ENCODE assay signal across 23 cellular contexts in genomic region chr19:23525265-23525862, GRCh38.
"Had no signal": no experiment of that assay in that cellular context is flagged by ENCODE, and none has a peak within 500 bp of the region (broad histone marks: within the 10 kb centered on the region; RNA-seq: fewer than 3 reads in every experiment).

No MANE protein-coding gene starts in this region.

- H3K36me3 Mint-ChIP-seq: brain, natural killer cell had no signal

- H3K4me1 ChIP-seq: esophagus squamous epithelium, gastroesophageal sphincter, lower lobe of right lung, sigmoid colon, testis, upper lobe of left lung had no signal

- ATAC-seq: activated CD8-positive, alpha-beta T cell treated with anti-CD3 and anti-CD28 coated beads, Interleukin-2, amount 10 ng/mL, durations not matched to agents 7 days and 5 days; activated naive CD4-positive, alpha-beta T cell treated with anti-CD3 and anti-CD28 coated beads, Interleukin-2, amount 50 U/mL, for 72 hours; effector memory CD8-positive, alpha-beta T cell; gastroesophageal sphincter; lower lobe of right lung; natural killer cell; T-helper 17 cell had no signal

- H3K4me3 ChIP-seq: esophagus squamous epithelium, gastroesophageal sphincter, lower lobe of right lung, sigmoid colon, testis, upper lobe of left lung had no signal

- H3K27ac Mint-ChIP-seq: activated CD4-positive, alpha-beta T cell treated with anti-CD3 and anti-CD28 coated beads, Interleukin-2, amount 10 ng/mL, durations not matched to agents 7 days and 5 days; activated CD8-positive, alpha-beta T cell treated with anti-CD3 and anti-CD28 coated beads, Interleukin-2, amount 10 ng/mL, durations not matched to agents 7 days and 5 days; activated naive CD4-positive, alpha-beta T cell treated with anti-CD3 and anti-CD28 coated beads, Interleukin-2, amount 50 U/mL, for 72 hours; brain; effector memory CD8-positive, alpha-beta T cell; natural killer cell; T-helper 17 cell had no signal

- H3K27me3 Mint-ChIP-seq: activated CD4-positive, alpha-beta T cell treated with anti-CD3 and anti-CD28 coated beads, Interleukin-2, amount 10 ng/mL, durations not matched to agents 7 days and 5 days; brain; effector memory CD8-positive, alpha-beta T cell; T-helper 17 cell had no signal

- H3K9me3 ChIP-seq: lower lobe of right lung, sigmoid colon, testis had no signal

- H3K27me3 ChIP-seq: esophagus squamous epithelium, gastroesophageal sphincter, sigmoid colon, testis, upper lobe of left lung had no signal

- H3K27ac ChIP-seq: esophagus squamous epithelium, gastroesophageal sphincter, lower lobe of right lung, sigmoid colon, testis, upper lobe of left lung had no signal

- H3K36me3 ChIP-seq: esophagus squamous epithelium, gastroesophageal sphincter, lower lobe of right lung, sigmoid colon, upper lobe of left lung had no signal

- H3K4me3 Mint-ChIP-seq: activated CD4-positive, alpha-beta T cell treated with anti-CD3 and anti-CD28 coated beads, Interleukin-2, amount 10 ng/mL, durations not matched to agents 7 days and 5 days; activated CD8-positive, alpha-beta T cell treated with anti-CD3 and anti-CD28 coated beads, Interleukin-2, amount 10 ng/mL, durations not matched to agents 7 days and 5 days; brain; effector memory CD8-positive, alpha-beta T cell; natural killer cell; T-helper 17 cell had no signal

- DNase-seq: activated CD4-positive, alpha-beta T cell treated with anti-CD3 and anti-CD28 coated beads, Interleukin-2, amount 10 ng/mL, durations not matched to agents 7 days and 5 days; activated CD8-positive, alpha-beta T cell treated with anti-CD3 and anti-CD28 coated beads, Interleukin-2, amount 10 ng/mL, durations not matched to agents 7 days and 5 days; activated gamma-delta T cell treated with Interleukin-2 at 50 U/mL for 16 hours; activated T-cell treated with anti-CD3 and anti-CD28 coated beads, Interleukin-2, amount 50 U/mL, for 1 hour; aorta; caudate nucleus; dermis blood vessel endothelial cell; effector memory CD8-positive, alpha-beta T cell; esophagus squamous epithelium; head of caudate nucleus; islet precursor cell; lower lobe of right lung; natural killer cell; sigmoid colon; stimulated activated CD4-positive, alpha-beta T cell treated with anti-CD3 and anti-CD28 coated beads, Interleukin-4, amount 100 ng/mL, for 1 hour; stimulated activated naive CD4-positive, alpha-beta T cell; SW 1271; T-helper 17 cell; testis; upper lobe of left lung had no signal

- H3K4me1 Mint-ChIP-seq: activated CD4-positive, alpha-beta T cell treated with anti-CD3 and anti-CD28 coated beads, Interleukin-2, amount 10 ng/mL, durations not matched to agents 7 days and 5 days; brain; natural killer cell; T-helper 17 cell had no signal
